15 cellular contexts compared by ENCODE assay signal in genomic region chr3:180626844-180627243, GRCh38. TPM values are rescaled to one million over a fixed set of nuclear protein-coding genes. Genes with fewer than 3 reads are reported as not detected.
DNase-seq lines count a peak whose midpoint lies in the region; ATAC-seq and TF ChIP-seq lines count a peak whose summit lies in the region.
"Had no signal": no experiment of that assay in that cellular context is flagged by ENCODE, and none has a peak within 500 bp of the region (broad histone marks: within the 10 kb centered on the region; RNA-seq: fewer than 3 reads in every experiment).

No MANE protein-coding gene starts in this region.

- intact Hi-C loops in activated naive CD4-positive, alpha-beta T cell treated with anti-CD3 and anti-CD28 coated beads for 36 hours (cut with micrococcal nuclease), result no loop called here
- intact Hi-C loops in breast epithelium (cut with DNase I; ENCODE audit: low total_unique reads) (no loop called here), left lung (cut with DNase I) (no loop called here)

- H3K4me1 ChIP-seq in breast epithelium (no peaks in the 10 kb centered on the region), left lung (no peaks in the 10 kb centered on the region)
- H3K4me1 ChIP-seq: adrenal gland had no signal

- CTCF ChIA-PET in activated naive CD4-positive, alpha-beta T cell treated with anti-CD3 and anti-CD28 coated beads for 36 hours (lab: Charles Lee), result no interaction called here

- H3K36me3 Mint-ChIP-seq in activated naive CD4-positive, alpha-beta T cell treated with anti-CD3 and anti-CD28 coated beads for 36 hours (ENCODE audit: low read depth), result peaks cover 29% of the 10 kb centered on the region
- peaks cover 22% of the 10 kb centered on the region for H3K36me3 Mint-ChIP-seq in activated T-cell treated with anti-CD3 and anti-CD28 coated beads, Interleukin-2, amount 50 U/mL, for 4 hours (ENCODE audit: insufficient read depth)

- H3K36me3 ChIP-seq in breast epithelium, result no peaks in the 10 kb centered on the region
- H3K36me3 ChIP-seq in left lung, result peaks cover 0 to 13% of the 10 kb centered on the region in 2 donors
- H3K36me3 ChIP-seq: adrenal gland had no signal

- DNase-seq in activated naive CD4-positive, alpha-beta T cell treated with anti-CD3 and anti-CD28 coated beads for 36 hours, result peak; percentile 20
- DNase-seq in activated naive CD4-positive, alpha-beta T cell treated with Interleukin-2 at 50 U/mL for 16 hours, result no peak
- DNase-seq in activated T-cell treated with anti-CD3 and anti-CD28 coated beads, Interleukin-2, amount 50 U/mL, for 4 hours, result no peak
- DNase-seq in breast epithelium (ENCODE audit: low spot score in 2 of 2) (no peak), left lung (no peak), AML-193 (lab: John Stamatoyannopoulos, UW) (no peak)
- DNase-seq: 8988T; adrenal gland; dermis blood vessel endothelial cell; NCI-H1694 treated with DMSO at 0.1 percent for 48 hours; stimulated activated CD4-positive, alpha-beta T cell treated with anti-CD3 and anti-CD28 coated beads, Interleukin-12 subunit alpha, Interleukin-12 subunit beta, amount 100 ng/mL, for 4 hours had no signal

- H3K9me3 Mint-ChIP-seq in activated naive CD4-positive, alpha-beta T cell treated with anti-CD3 and anti-CD28 coated beads for 36 hours, result peaks cover 9% of the 10 kb centered on the region
- peaks cover 4% of the 10 kb centered on the region for H3K9me3 Mint-ChIP-seq in activated T-cell treated with anti-CD3 and anti-CD28 coated beads, Interleukin-2, amount 50 U/mL, for 4 hours
- H3K9me3 Mint-ChIP-seq: neural crest cell had no signal

- H3K27me3 Mint-ChIP-seq in activated naive CD4-positive, alpha-beta T cell treated with anti-CD3 and anti-CD28 coated beads for 36 hours (ENCODE audit: low read depth), result no peaks in the 10 kb centered on the region
- no peaks in the 10 kb centered on the region for H3K27me3 Mint-ChIP-seq in activated T-cell treated with anti-CD3 and anti-CD28 coated beads, Interleukin-2, amount 50 U/mL, for 4 hours (ENCODE audit: low read depth)

- H3K9me3 ChIP-seq in breast epithelium (no peaks in the 10 kb centered on the region), left lung (no peaks in the 10 kb centered on the region)
- H3K9me3 ChIP-seq: adrenal gland had no signal

- H3K4me3 Mint-ChIP-seq in activated naive CD4-positive, alpha-beta T cell treated with anti-CD3 and anti-CD28 coated beads for 36 hours, result no peak overlapping the region
- no peak overlapping the region for H3K4me3 Mint-ChIP-seq in activated T-cell treated with anti-CD3 and anti-CD28 coated beads, Interleukin-2, amount 50 U/mL, for 4 hours
- H3K4me3 Mint-ChIP-seq: neural crest cell; T-helper 1 cell treated with Interleukin-12 subunit alpha and Interleukin-12 subunit beta and Interleukin-4 antibody, amounts not matched to agents 30 μg/mL and 1 μg/mL, for 36 hours had no signal

- H3K4me1 Mint-ChIP-seq in activated naive CD4-positive, alpha-beta T cell treated with anti-CD3 and anti-CD28 coated beads for 36 hours (ENCODE audit: low read depth), result peaks cover 41% of the 10 kb centered on the region
- peaks cover 14% of the 10 kb centered on the region for H3K4me1 Mint-ChIP-seq in activated T-cell treated with anti-CD3 and anti-CD28 coated beads, Interleukin-2, amount 50 U/mL, for 4 hours (ENCODE audit: low read depth)
- H3K4me1 Mint-ChIP-seq: neural crest cell had no signal

- no peak for TF ChIP-seq CTCF in breast epithelium (IDR thresholded peaks at IDR 0.05)
- no peak for TF ChIP-seq CTCF in left lung (IDR thresholded peaks at IDR 0.05)

- ATAC-seq in GM21717 (IDR thresholded peaks at IDR 0.05; ENCODE audit: unreplicated experiment) (peak; percentile 94), HG03097 (IDR thresholded peaks at IDR 0.05; ENCODE audit: low FRiP score, unreplicated experiment) (peak; percentile 96), left lung (no peak)
- no peak for ATAC-seq in activated T-cell treated with anti-CD3 and anti-CD28 coated beads, Interleukin-2, amount 50 U/mL, for 4 hours

- no peak overlapping the region for H3K4me3 ChIP-seq in breast epithelium
- no peak overlapping the region for H3K4me3 ChIP-seq in left lung
- H3K4me3 ChIP-seq: adrenal gland had no signal

- H3K27ac ChIP-seq in breast epithelium (no peak overlapping the region), left lung (no peak overlapping the region)
- H3K27ac ChIP-seq: adrenal gland had no signal

- no peak for TF ChIP-seq POLR2A in breast epithelium (IDR thresholded peaks at IDR 0.05)

- H3K27me3 ChIP-seq in breast epithelium, result no peaks in the 10 kb centered on the region
- peaks cover 0 to 2% of the 10 kb centered on the region in 2 donors for H3K27me3 ChIP-seq in left lung
- H3K27me3 ChIP-seq: adrenal gland had no signal

- H3K27ac Mint-ChIP-seq in activated naive CD4-positive, alpha-beta T cell treated with anti-CD3 and anti-CD28 coated beads for 36 hours, result peak overlapping the region; percentile 18
- H3K27ac Mint-ChIP-seq: T-helper 1 cell treated with Interleukin-12 subunit alpha and Interleukin-12 subunit beta and Interleukin-4 antibody, amounts not matched to agents 30 μg/mL and 1 μg/mL, for 36 hours had no signal

RNA-seq across cellular contexts. Expression of gene TTC14, which starts 24.9 kb away (rescaled TPM):
- 10 to 100 TPM; 51.7 to 52.4 TPM for total RNA-seq in activated naive CD4-positive, alpha-beta T cell treated with anti-CD3 and anti-CD28 coated beads for 36 hours
- total RNA-seq in activated T-cell treated with anti-CD3 and anti-CD28 coated beads, Interleukin-2, amount 50 U/mL, for 4 hours, result 10 to 100 TPM; 25.7 to 32.1 (median 27.2) TPM
- total RNA-seq in breast epithelium (100 to 1,000 TPM in 2 of 3 donors, 10 to 100 TPM in 1; 66.1 to 122 (median 101) TPM), left lung (10 to 100 TPM; 39.5 to 44.4 TPM)

RNA-seq across cellular contexts. Expression of gene CCDC39, which starts 52.4 kb away (rescaled TPM):
- not detected for total RNA-seq in activated naive CD4-positive, alpha-beta T cell treated with anti-CD3 and anti-CD28 coated beads for 36 hours
- total RNA-seq in activated T-cell treated with anti-CD3 and anti-CD28 coated beads, Interleukin-2, amount 50 U/mL, for 4 hours, result not detected
- under 1 TPM in 2 of 3 donors, not detected in 1; 0.32 to 0.33 TPM for total RNA-seq in breast epithelium
- total RNA-seq in left lung, result under 1 TPM in 1 of 2 donors, not detected in 1; 0.63 TPM

Comparison
In these comparisons a context has a peak if more than half of its experiments do, and no peak if none do; other contexts are left out.
1. ATAC-seq: peak in GM21717 (single experiment) and HG03097 (single experiment); none in activated T-cell treated with anti-CD3 and anti-CD28 coated beads, Interleukin-2, amount 50 U/mL, for 4 hours (0 of 2) and left lung (single experiment).